8 cellular contexts compared by ENCODE assay signal in genomic region chr4:56468097-56468422, GRCh38. TPM values are rescaled to one million over a fixed set of nuclear protein-coding genes. Genes with fewer than 3 reads are reported as not detected.
DNase-seq lines count a peak whose midpoint lies in the region; ATAC-seq and TF ChIP-seq lines count a peak whose summit lies in the region.

No MANE protein-coding gene starts in this region.

- H3K4me1 ChIP-seq in BE2C, result no peaks in the 10 kb centered on the region

- TF ChIP-seq CTCF in BE2C (IDR thresholded peaks at IDR 0.05; ENCODE audit: low read depth, low read length), result no peak

- H3K9me3 ChIP-seq in BE2C, result no peaks in the 10 kb centered on the region

- intact Hi-C loops in sciatic nerve (cut with DNase I), result no loop called here
- intact Hi-C loops in posterior cingulate gyrus (cut with DNase I), result loop anchor here (2.0 to 5.0 kb wide), 2 partner anchors 36 to 77 kb away; no protein-coding TSS in a partner anchor

- peaks cover 33% of the 10 kb centered on the region for H3K36me3 ChIP-seq in BE2C

- ATAC-seq in GM18499 (IDR thresholded peaks at IDR 0.05; ENCODE audit: insufficient read depth, unreplicated experiment) (peak; percentile 36), HG02852 (IDR thresholded peaks at IDR 0.05; ENCODE audit: unreplicated experiment) (peak; percentile 46), sciatic nerve (peak; percentile 27)

- peak; percentile 28 for DNase-seq in BE2C
- peak; percentile 57 to 78 for DNase-seq in NCI-H526 (lab: John Stamatoyannopoulos, UW)
- peak; percentile 44 for DNase-seq in amniotic epithelial cell (ENCODE audit: low read depth)
- DNase-seq in sciatic nerve (ENCODE audit: low spot score), result no peak
- DNase-seq in posterior cingulate gyrus, result no peak

- no peaks in the 10 kb centered on the region for H3K27me3 ChIP-seq in BE2C

- H3K4me3 ChIP-seq in BE2C (ENCODE audit: low read depth, low read length) (peak overlapping the region; percentile 70), iPS-11a (ENCODE audit: low read depth, low read length) (peak overlapping the region; percentile 98)

RNA-seq across cellular contexts. Expression of gene SRP72, which starts 0.6 kb away (rescaled TPM):
- 107 TPM for polyA plus RNA-seq in BE2C (2012; ENCODE audit: insufficient read depth, insufficient read length, low read depth)
- total RNA-seq in sciatic nerve, result 89.9 TPM

RNA-seq across cellular contexts. Expression of gene PAICS, which starts 32.0 kb away (rescaled TPM):
- polyA plus RNA-seq in BE2C (2012; ENCODE audit: insufficient read depth, insufficient read length, low read depth), result 53.2 TPM
- 28.7 TPM for total RNA-seq in sciatic nerve

RNA-seq across cellular contexts. Expression of gene PPAT, which starts 32.6 kb away (rescaled TPM):
- polyA plus RNA-seq in BE2C (2012; ENCODE audit: insufficient read depth, insufficient read length, low read depth), result 45.8 TPM
- 8.6 TPM for total RNA-seq in sciatic nerve

RNA-seq across cellular contexts. Expression of gene ARL9, which starts 37.5 kb away (rescaled TPM):
- 0.46 TPM for polyA plus RNA-seq in BE2C (2012; ENCODE audit: insufficient read depth, insufficient read length, low read depth)
- not detected for total RNA-seq in sciatic nerve

Comparison
In these comparisons a context has a peak if more than half of its experiments do, and no peak if none do; other contexts are left out.
1. DNase-seq: peak in BE2C (single experiment), NCI-H526 (2 of 2) and amniotic epithelial cell (single experiment); none in sciatic nerve (single experiment) and posterior cingulate gyrus (0 of 10).
2. Peak in every context shown above with its lines, with median percentiles within 50 percentile points of each other: ATAC-seq.